19 cellular contexts compared by ENCODE assay signal in genomic region chr3:30480587-30480986, GRCh38.
"Had no signal": no experiment of that assay in that cellular context is flagged by ENCODE, and none has a peak within 500 bp of the region (broad histone marks: within the 10 kb centered on the region; RNA-seq: fewer than 3 reads in every experiment).

No MANE protein-coding gene starts in this region.

- H3K27me3 ChIP-seq: tibial nerve, upper lobe of left lung had no signal

- H3K4me3 ChIP-seq: lung, psoas muscle, skin epidermis, tibial nerve, upper lobe of left lung had no signal

- H3K4me1 ChIP-seq: parathyroid adenoma, psoas muscle had no signal

- DNase-seq: head of caudate nucleus; hippocampal formation; kidney glomerular epithelial cell; left cardiac atrium; midbrain; naive thymus-derived CD8-positive, alpha-beta T cell; nucleus accumbens; psoas muscle; stimulated activated CD4-positive, alpha-beta T cell treated with anti-CD3 and anti-CD28 coated beads, Interleukin-12 subunit alpha, Interleukin-12 subunit beta, amount 100 ng/mL, for 4 hours; stimulated activated CD4-positive, alpha-beta T cell treated with anti-CD3 and anti-CD28 coated beads, Interleukin-15, amount 100 ng/mL, for 24 hours; stimulated activated CD4-positive, alpha-beta T cell treated with anti-CD3 and anti-CD28 coated beads, Interleukin-2, amount 100 ng/mL, for 24 hours; stimulated activated CD4-positive, alpha-beta T cell treated with anti-CD3 and anti-CD28 coated beads, Interleukin-4, amount 100 ng/mL, for 1 hour; stimulated activated naive CD4-positive, alpha-beta T cell; substantia nigra; upper lobe of left lung had no signal

- ATAC-seq: left cardiac atrium; naive thymus-derived CD8-positive, alpha-beta T cell; psoas muscle had no signal

- H3K27ac ChIP-seq: parathyroid adenoma, psoas muscle had no signal

- H2AFZ ChIP-seq: parathyroid adenoma had no signal

- H3K9me3 ChIP-seq: psoas muscle, tibial nerve, upper lobe of left lung had no signal

- H3K79me2 ChIP-seq: parathyroid adenoma had no signal

- H3K36me3 ChIP-seq: tibial nerve, upper lobe of left lung had no signal

- H3K9ac ChIP-seq: parathyroid adenoma had no signal
